In the genomic region with DNA sequence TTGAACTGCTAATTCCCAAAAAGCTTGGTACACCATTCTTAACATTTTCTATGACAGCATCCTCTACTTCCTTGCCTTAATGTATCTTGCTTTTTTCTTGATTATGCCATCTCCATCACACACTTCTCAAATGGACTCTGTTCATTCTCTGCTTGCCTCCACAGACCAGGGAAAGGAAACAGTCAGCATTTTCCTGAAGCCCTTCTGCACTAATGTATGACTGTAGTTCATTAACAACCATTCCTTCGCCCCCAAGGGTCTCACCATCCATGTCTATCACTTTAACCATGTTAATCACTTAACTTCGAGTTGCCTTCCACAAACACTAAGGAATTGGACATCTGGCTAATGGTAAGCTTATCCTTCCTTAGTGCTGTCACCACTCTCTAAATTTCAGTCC, we compare ENCODE assay signal across 35 cellular contexts. TPM values are rescaled to one million over a fixed set of nuclear protein-coding genes. Genes with fewer than 3 reads are reported as not detected.
"Had no signal": no experiment of that assay in that cellular context is flagged by ENCODE, and none has a peak within 500 bp of the region (broad histone marks: within the 10 kb centered on the region; RNA-seq: fewer than 3 reads in every experiment).

No MANE protein-coding gene starts in this region.

- H3K4me3 ChIP-seq: adrenal gland, cardiac muscle cell, heart right ventricle, left lung, ovary, sigmoid colon, upper lobe of right lung had no signal

- H3K9me3 ChIP-seq: adrenal gland, heart right ventricle, left lung, neutrophil, ovary, sigmoid colon, upper lobe of right lung had no signal

- H3K27ac ChIP-seq: cardiac muscle cell, neutrophil, ovary, upper lobe of right lung had no signal

- H3K27ac Mint-ChIP-seq: activated CD4-positive, alpha-beta memory T cell treated with anti-CD3 and anti-CD28 coated beads for 36 hours; activated CD4-positive, alpha-beta T cell treated with anti-CD3 and anti-CD28 coated beads, Interleukin-2, amount 10 ng/mL, durations not matched to agents 24 days and 14 days; activated naive CD4-positive, alpha-beta T cell treated with anti-CD3 and anti-CD28 coated beads for 36 hours; activated naive CD8-positive, alpha-beta T cell treated with anti-CD3 and anti-CD28 coated beads for 36 hours; activated T-helper 1 cell treated with anti-CD3 and anti-CD28 coated beads, Interleukin-12 subunit alpha, Interleukin-12 subunit beta, Interleukin-2, Interleukin-4 antibody, amounts not matched to agents 30 ng/mL and 10 ng/mL and 1 ng/mL, durations not matched to agents 14 hours and 24 hours and 36 hours; brain; effector memory CD8-positive, alpha-beta T cell; nephron progenitor cell; progenitor cell of endocrine pancreas; stimulated activated effector memory CD8-positive, alpha-beta T cell treated with anti-CD3 and anti-CD28 coated beads, Interleukin-12 subunit alpha, Interleukin-12 subunit beta, amount 100 ng/mL, for 72 hours; stimulated activated naive CD8-positive, alpha-beta T cell treated with anti-CD3 and anti-CD28 coated beads, Interleukin-15, Interleukin-2, amounts not matched to agents 100 ng/mL and 50 ng/mL, for 24 hours; T-helper 17 cell had no signal

- DNase-seq: activated CD4-positive, alpha-beta memory T cell treated with anti-CD3 and anti-CD28 coated beads for 36 hours; activated CD4-positive, alpha-beta T cell treated with anti-CD3 and anti-CD28 coated beads, Interleukin-2, amount 10 ng/mL, durations not matched to agents 24 days and 14 days; activated CD4-positive, CD25-positive, alpha-beta regulatory T cell treated with anti-CD3 and anti-CD28 coated beads, Interleukin-2, amount 50 U/mL, for 72 hours; activated CD8-positive, alpha-beta memory T cell treated with anti-CD3 and anti-CD28 coated beads, Interleukin-2, amount 50 U/mL, for 4 hours; activated effector memory CD4-positive, alpha-beta T cell treated with anti-CD3 and anti-CD28 coated beads, Interleukin-2, amount 50 U/mL, for 16 hours; activated naive CD4-positive, alpha-beta T cell treated with anti-CD3 and anti-CD28 coated beads for 36 hours; activated naive CD8-positive, alpha-beta T cell treated with anti-CD3 and anti-CD28 coated beads for 36 hours; activated T-cell treated with anti-CD3 and anti-CD28 coated beads, Interleukin-2, amount 50 U/mL, for 1 hour; adrenal gland; aorta; cortex of kidney; effector memory CD8-positive, alpha-beta T cell; foreskin fibroblast; heart right ventricle; kidney glomerular epithelial cell; left lung; naive B cell; nephron progenitor cell; ovary; retina; sigmoid colon; small intestine; stimulated activated CD4-positive, alpha-beta T cell treated with anti-CD3 and anti-CD28 coated beads, Interleukin-4, amount 100 ng/mL, for 24 hours; substantia nigra; T-helper 17 cell; T1000; upper lobe of right lung had no signal

- H3K9me3 Mint-ChIP-seq: activated CD4-positive, alpha-beta memory T cell treated with anti-CD3 and anti-CD28 coated beads for 36 hours; activated CD4-positive, alpha-beta T cell treated with anti-CD3 and anti-CD28 coated beads, Interleukin-2, amount 10 ng/mL, durations not matched to agents 24 days and 14 days; activated naive CD4-positive, alpha-beta T cell treated with anti-CD3 and anti-CD28 coated beads for 36 hours; activated naive CD8-positive, alpha-beta T cell treated with anti-CD3 and anti-CD28 coated beads for 36 hours; activated T-helper 1 cell treated with anti-CD3 and anti-CD28 coated beads, Interleukin-12 subunit alpha, Interleukin-12 subunit beta, Interleukin-2, Interleukin-4 antibody, amounts not matched to agents 30 ng/mL and 10 ng/mL and 1 ng/mL, durations not matched to agents 14 hours and 24 hours and 36 hours; brain; naive B cell; nephron progenitor cell; stimulated activated naive CD8-positive, alpha-beta T cell treated with anti-CD3 and anti-CD28 coated beads, Interleukin-15, Interleukin-2, amounts not matched to agents 100 ng/mL and 50 ng/mL, for 24 hours had no signal

- H3K36me3 Mint-ChIP-seq: activated CD4-positive, alpha-beta memory T cell treated with anti-CD3 and anti-CD28 coated beads for 36 hours; activated naive CD8-positive, alpha-beta T cell treated with anti-CD3 and anti-CD28 coated beads for 36 hours; brain; stimulated activated effector memory CD8-positive, alpha-beta T cell treated with anti-CD3 and anti-CD28 coated beads, Interleukin-12 subunit alpha, Interleukin-12 subunit beta, amount 100 ng/mL, for 72 hours had no signal

- H3K27me3 Mint-ChIP-seq: activated CD4-positive, alpha-beta memory T cell treated with anti-CD3 and anti-CD28 coated beads for 36 hours; activated naive CD8-positive, alpha-beta T cell treated with anti-CD3 and anti-CD28 coated beads for 36 hours; brain; effector memory CD8-positive, alpha-beta T cell; naive B cell; progenitor cell of endocrine pancreas; stimulated activated naive CD8-positive, alpha-beta T cell treated with anti-CD3 and anti-CD28 coated beads, Interleukin-15, Interleukin-2, amounts not matched to agents 100 ng/mL and 50 ng/mL, for 24 hours; T-helper 17 cell had no signal

- H3K27me3 ChIP-seq: adrenal gland, heart right ventricle, left lung, neutrophil, ovary, sigmoid colon, upper lobe of right lung had no signal

- H3K4me3 Mint-ChIP-seq: activated CD4-positive, alpha-beta memory T cell treated with anti-CD3 and anti-CD28 coated beads for 36 hours; activated CD4-positive, alpha-beta T cell treated with anti-CD3 and anti-CD28 coated beads, Interleukin-2, amount 10 ng/mL, durations not matched to agents 24 days and 14 days; activated naive CD4-positive, alpha-beta T cell treated with anti-CD3 and anti-CD28 coated beads for 36 hours; activated naive CD8-positive, alpha-beta T cell treated with anti-CD3 and anti-CD28 coated beads for 36 hours; activated T-helper 1 cell treated with anti-CD3 and anti-CD28 coated beads, Interleukin-12 subunit alpha, Interleukin-12 subunit beta, Interleukin-2, Interleukin-4 antibody, amounts not matched to agents 30 ng/mL and 10 ng/mL and 1 ng/mL, durations not matched to agents 14 hours and 24 hours and 36 hours; brain; effector memory CD8-positive, alpha-beta T cell; nephron progenitor cell; stimulated activated effector memory CD8-positive, alpha-beta T cell treated with anti-CD3 and anti-CD28 coated beads, Interleukin-12 subunit alpha, Interleukin-12 subunit beta, amount 100 ng/mL, for 72 hours; stimulated activated naive CD8-positive, alpha-beta T cell treated with anti-CD3 and anti-CD28 coated beads, Interleukin-15, Interleukin-2, amounts not matched to agents 100 ng/mL and 50 ng/mL, for 24 hours; T-helper 17 cell had no signal

- H3K36me3 ChIP-seq: adrenal gland, cardiac muscle cell, heart right ventricle, left lung, neutrophil, ovary, sigmoid colon, upper lobe of right lung had no signal

- ATAC-seq: effector memory CD8-positive, alpha-beta T cell; heart right ventricle; left lung; stimulated activated effector memory CD8-positive, alpha-beta T cell treated with anti-CD3 and anti-CD28 coated beads, Interleukin-12 subunit alpha, Interleukin-12 subunit beta, amount 100 ng/mL, for 72 hours; T-helper 17 cell; upper lobe of right lung had no signal

- H3K4me1 Mint-ChIP-seq: activated CD4-positive, alpha-beta T cell treated with anti-CD3 and anti-CD28 coated beads, Interleukin-2, amount 10 ng/mL, durations not matched to agents 24 days and 14 days; activated naive CD8-positive, alpha-beta T cell treated with anti-CD3 and anti-CD28 coated beads for 36 hours; nephron progenitor cell; stimulated activated effector memory CD8-positive, alpha-beta T cell treated with anti-CD3 and anti-CD28 coated beads, Interleukin-12 subunit alpha, Interleukin-12 subunit beta, amount 100 ng/mL, for 72 hours; T-helper 17 cell had no signal

RNA-seq across cellular contexts. Expression of gene COBLL1, which starts 54.8 kb away (rescaled TPM):
- total RNA-seq: activated CD4-positive, alpha-beta memory T cell treated with anti-CD3 and anti-CD28 coated beads for 36 hours; activated CD4-positive, alpha-beta T cell treated with anti-CD3 and anti-CD28 coated beads, Interleukin-2, amount 10 ng/mL, durations not matched to agents 24 days and 14 days; activated CD8-positive, alpha-beta memory T cell treated with anti-CD3 and anti-CD28 coated beads for 36 hours; activated naive CD4-positive, alpha-beta T cell treated with anti-CD3 and anti-CD28 coated beads for 36 hours; activated T-helper 1 cell treated with anti-CD3 and anti-CD28 coated beads, Interleukin-12 subunit alpha, Interleukin-12 subunit beta, Interleukin-2, Interleukin-4 antibody, amounts not matched to agents 30 ng/mL and 10 ng/mL and 1 ng/mL, durations not matched to agents 14 hours and 24 hours and 36 hours had no signal
